10 cellular contexts compared by ENCODE assay signal in the genomic region with DNA sequence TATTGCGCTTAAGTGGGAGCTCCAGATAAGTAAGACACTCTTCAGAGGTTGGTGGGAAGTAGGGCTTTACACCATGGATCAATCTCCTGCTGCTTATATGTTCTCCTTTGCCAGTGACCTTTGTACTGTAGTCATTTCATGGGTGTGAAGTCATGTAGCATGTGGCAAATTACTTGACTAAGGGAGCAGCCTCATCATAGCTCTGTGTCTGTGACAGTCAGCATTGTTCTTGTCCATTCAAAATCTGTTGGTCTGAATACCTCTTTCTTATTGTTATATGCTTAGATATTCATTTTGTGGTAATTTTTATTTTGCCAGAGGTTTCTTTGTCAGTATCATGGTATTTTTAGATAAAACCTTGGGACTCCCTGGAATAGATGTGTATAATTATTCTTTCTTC. TPM values are rescaled to one million over a fixed set of nuclear protein-coding genes. Genes with fewer than 3 reads are reported as not detected.
DNase-seq lines count a peak whose midpoint lies in the region.
"Had no signal": no experiment of that assay in that cellular context is flagged by ENCODE, and none has a peak within 500 bp of the region (broad histone marks: within the 10 kb centered on the region; RNA-seq: fewer than 3 reads in every experiment).

No MANE protein-coding gene starts in this region.

- no peaks in the 10 kb centered on the region for H3K9me3 Mint-ChIP-seq in T-helper 2 cell treated with Interferon-gamma antibody and Interleukin-4, amounts not matched to agents 5 μg/mL and 100 μg/mL, for 36 hours
- H3K9me3 Mint-ChIP-seq in activated T-helper 1 cell treated with anti-CD3 and anti-CD28 coated beads, Interleukin-12 subunit alpha, Interleukin-12 subunit beta, Interleukin-2, Interleukin-4 antibody, amounts not matched to agents 30 ng/mL and 10 ng/mL and 1 ng/mL, durations not matched to agents 14 hours and 24 hours and 36 hours = no peaks in the 10 kb centered on the region
- H3K9me3 Mint-ChIP-seq in stimulated activated naive CD8-positive, alpha-beta T cell treated with anti-CD3 and anti-CD28 coated beads, Interleukin-15, Interleukin-2, amounts not matched to agents 100 ng/mL and 50 ng/mL, for 24 hours = no peaks in the 10 kb centered on the region
- H3K9me3 Mint-ChIP-seq: nephron had no signal

- H3K4me3 Mint-ChIP-seq in T-helper 2 cell treated with Interferon-gamma antibody and Interleukin-4, amounts not matched to agents 5 μg/mL and 100 μg/mL, for 36 hours = no peak overlapping the region
- H3K4me3 Mint-ChIP-seq in activated T-helper 1 cell treated with anti-CD3 and anti-CD28 coated beads, Interleukin-12 subunit alpha, Interleukin-12 subunit beta, Interleukin-2, Interleukin-4 antibody, amounts not matched to agents 30 ng/mL and 10 ng/mL and 1 ng/mL, durations not matched to agents 14 hours and 24 hours and 36 hours = no peak overlapping the region
- H3K4me3 Mint-ChIP-seq in stimulated activated naive CD8-positive, alpha-beta T cell treated with anti-CD3 and anti-CD28 coated beads, Interleukin-15, Interleukin-2, amounts not matched to agents 100 ng/mL and 50 ng/mL, for 24 hours = peak overlapping the region; percentile 44
- H3K4me3 Mint-ChIP-seq: nephron had no signal

- H3K27ac Mint-ChIP-seq in T-helper 2 cell treated with Interferon-gamma antibody and Interleukin-4, amounts not matched to agents 5 μg/mL and 100 μg/mL, for 36 hours = peak overlapping the region; percentile 28
- H3K27ac Mint-ChIP-seq in activated T-helper 1 cell treated with anti-CD3 and anti-CD28 coated beads, Interleukin-12 subunit alpha, Interleukin-12 subunit beta, Interleukin-2, Interleukin-4 antibody, amounts not matched to agents 30 ng/mL and 10 ng/mL and 1 ng/mL, durations not matched to agents 14 hours and 24 hours and 36 hours = peak overlapping the region; percentile 74
- H3K27ac Mint-ChIP-seq in stimulated activated naive CD8-positive, alpha-beta T cell treated with anti-CD3 and anti-CD28 coated beads, Interleukin-15, Interleukin-2, amounts not matched to agents 100 ng/mL and 50 ng/mL, for 24 hours = peak overlapping the region; percentile 84

- H3K36me3 Mint-ChIP-seq in T-helper 2 cell treated with Interferon-gamma antibody and Interleukin-4, amounts not matched to agents 5 μg/mL and 100 μg/mL, for 36 hours (ENCODE audit: low read depth) = peaks cover 35% of the 10 kb centered on the region
- peaks cover 31% of the 10 kb centered on the region for H3K36me3 Mint-ChIP-seq in activated T-helper 1 cell treated with anti-CD3 and anti-CD28 coated beads, Interleukin-12 subunit alpha, Interleukin-12 subunit beta, Interleukin-2, Interleukin-4 antibody, amounts not matched to agents 30 ng/mL and 10 ng/mL and 1 ng/mL, durations not matched to agents 14 hours and 24 hours and 36 hours (ENCODE audit: low read depth)
- peaks cover 56% of the 10 kb centered on the region for H3K36me3 Mint-ChIP-seq in stimulated activated naive CD8-positive, alpha-beta T cell treated with anti-CD3 and anti-CD28 coated beads, Interleukin-15, Interleukin-2, amounts not matched to agents 100 ng/mL and 50 ng/mL, for 24 hours (ENCODE audit: low read depth)

- H3K4me1 Mint-ChIP-seq in T-helper 2 cell treated with Interferon-gamma antibody and Interleukin-4, amounts not matched to agents 5 μg/mL and 100 μg/mL, for 36 hours (ENCODE audit: low read depth) = peaks cover 21% of the 10 kb centered on the region
- peaks cover 32% of the 10 kb centered on the region for H3K4me1 Mint-ChIP-seq in activated T-helper 1 cell treated with anti-CD3 and anti-CD28 coated beads, Interleukin-12 subunit alpha, Interleukin-12 subunit beta, Interleukin-2, Interleukin-4 antibody, amounts not matched to agents 30 ng/mL and 10 ng/mL and 1 ng/mL, durations not matched to agents 14 hours and 24 hours and 36 hours (ENCODE audit: low read depth)
- H3K4me1 Mint-ChIP-seq in stimulated activated naive CD8-positive, alpha-beta T cell treated with anti-CD3 and anti-CD28 coated beads, Interleukin-15, Interleukin-2, amounts not matched to agents 100 ng/mL and 50 ng/mL, for 24 hours (ENCODE audit: low read depth) = peaks cover 37% of the 10 kb centered on the region
- H3K4me1 Mint-ChIP-seq: nephron had no signal

- intact Hi-C loops in activated T-helper 1 cell treated with anti-CD3 and anti-CD28 coated beads, Interleukin-12 subunit alpha, Interleukin-12 subunit beta, Interleukin-2, Interleukin-4 antibody, amounts not matched to agents 30 ng/mL and 10 ng/mL and 1 ng/mL, durations not matched to agents 14 hours and 24 hours and 36 hours (cut with micrococcal nuclease) = no loop called here

- DNase-seq in T-helper 2 cell treated with Interferon-gamma antibody and Interleukin-4, amounts not matched to agents 5 μg/mL and 100 μg/mL, for 36 hours (ENCODE audit: low spot score) = no peak
- DNase-seq in T-helper 2 cell = no peak
- DNase-seq in activated T-helper 1 cell treated with anti-CD3 and anti-CD28 coated beads, Interleukin-12 subunit alpha, Interleukin-12 subunit beta, Interleukin-2, Interleukin-4 antibody, amounts not matched to agents 30 ng/mL and 10 ng/mL and 1 ng/mL, durations not matched to agents 14 hours and 24 hours and 36 hours (ENCODE audit: low spot score) = no peak
- peak; percentile 48 for DNase-seq in fibroblast of peridontal ligament (ENCODE audit: extremely low read depth)
- DNase-seq in NCI-H1092 treated with DMSO at 0.1 percent for 48 hours (lab: John Stamatoyannopoulos, UW) = no peak
- DNase-seq in middle frontal gyrus (ENCODE audit: extremely low spot score, low spot score) = no peak
- no peak for DNase-seq in NCI-H524 treated with DMSO at 0.1 percent for 48 hours (lab: John Stamatoyannopoulos, UW)
- DNase-seq: gastrocnemius medialis had no signal

- H3K27me3 Mint-ChIP-seq in T-helper 2 cell treated with Interferon-gamma antibody and Interleukin-4, amounts not matched to agents 5 μg/mL and 100 μg/mL, for 36 hours (ENCODE audit: low read depth) = no peaks in the 10 kb centered on the region
- no peaks in the 10 kb centered on the region for H3K27me3 Mint-ChIP-seq in activated T-helper 1 cell treated with anti-CD3 and anti-CD28 coated beads, Interleukin-12 subunit alpha, Interleukin-12 subunit beta, Interleukin-2, Interleukin-4 antibody, amounts not matched to agents 30 ng/mL and 10 ng/mL and 1 ng/mL, durations not matched to agents 14 hours and 24 hours and 36 hours (ENCODE audit: insufficient read depth)
- H3K27me3 Mint-ChIP-seq in stimulated activated naive CD8-positive, alpha-beta T cell treated with anti-CD3 and anti-CD28 coated beads, Interleukin-15, Interleukin-2, amounts not matched to agents 100 ng/mL and 50 ng/mL, for 24 hours = no peaks in the 10 kb centered on the region

RNA-seq across cellular contexts. Expression of a gene that starts 18.2 kb away (rescaled TPM):
- 29.7 and 29.8 TPM in 2 replicates for total RNA-seq in activated T-helper 1 cell treated with anti-CD3 and anti-CD28 coated beads, Interleukin-12 subunit alpha, Interleukin-12 subunit beta, Interleukin-2, Interleukin-4 antibody, amounts not matched to agents 30 ng/mL and 10 ng/mL and 1 ng/mL, durations not matched to agents 14 hours and 24 hours and 36 hours

RNA-seq across cellular contexts. Expression of a gene that starts 18.4 kb away (rescaled TPM):
- 32.5 and 35.2 TPM in 2 replicates for total RNA-seq in activated T-helper 1 cell treated with anti-CD3 and anti-CD28 coated beads, Interleukin-12 subunit alpha, Interleukin-12 subunit beta, Interleukin-2, Interleukin-4 antibody, amounts not matched to agents 30 ng/mL and 10 ng/mL and 1 ng/mL, durations not matched to agents 14 hours and 24 hours and 36 hours

RNA-seq across cellular contexts. Expression of a gene that starts 53.0 kb away (rescaled TPM):
- total RNA-seq in activated T-helper 1 cell treated with anti-CD3 and anti-CD28 coated beads, Interleukin-12 subunit alpha, Interleukin-12 subunit beta, Interleukin-2, Interleukin-4 antibody, amounts not matched to agents 30 ng/mL and 10 ng/mL and 1 ng/mL, durations not matched to agents 14 hours and 24 hours and 36 hours = 48.3 and 51.0 TPM in 2 replicates

RNA-seq across cellular contexts. Expression of a gene that starts 53.0 kb away (rescaled TPM):
- total RNA-seq in activated T-helper 1 cell treated with anti-CD3 and anti-CD28 coated beads, Interleukin-12 subunit alpha, Interleukin-12 subunit beta, Interleukin-2, Interleukin-4 antibody, amounts not matched to agents 30 ng/mL and 10 ng/mL and 1 ng/mL, durations not matched to agents 14 hours and 24 hours and 36 hours = 0.66 and 1.3 TPM in 2 replicates

Comparison
In these comparisons a context has a peak if more than half of its experiments do, and no peak if none do; other contexts are left out.
1. H3K27ac Mint-ChIP-seq: peak in every context shown above with its lines; median percentile 84 in stimulated activated naive CD8-positive, alpha-beta T cell treated with anti-CD3 and anti-CD28 coated beads, Interleukin-15, Interleukin-2, amounts not matched to agents 100 ng/mL and 50 ng/mL, for 24 hours; 74 in activated T-helper 1 cell treated with anti-CD3 and anti-CD28 coated beads, Interleukin-12 subunit alpha, Interleukin-12 subunit beta, Interleukin-2, Interleukin-4 antibody, amounts not matched to agents 30 ng/mL and 10 ng/mL and 1 ng/mL, durations not matched to agents 14 hours and 24 hours and 36 hours; 28 in T-helper 2 cell treated with Interferon-gamma antibody and Interleukin-4, amounts not matched to agents 5 μg/mL and 100 μg/mL, for 36 hours.